ENCODE assay signal across 8 cellular contexts in genomic region chrX:153400146-153401132, GRCh38. TPM values are rescaled to one million over a fixed set of nuclear protein-coding genes. Genes with fewer than 3 reads are reported as not detected.
DNase-seq lines count a peak whose midpoint lies in the region; ATAC-seq and TF ChIP-seq lines count a peak whose summit lies in the region.

No MANE protein-coding gene starts in this region.

- TF ChIP-seq CTCF in GM12873 (IDR thresholded peaks at IDR 0.05; ENCODE audit: insufficient read depth, low read depth, low read length, missing control alignments): peak; percentile 82

- peaks cover 0 to 23% (median 0%) of the 10 kb centered on the region in 3 experiments for H3K27me3 ChIP-seq in neuronal stem cell (ENCODE audit: control insufficient read depth in 3 of 3, insufficient read depth in 3 of 3, low read depth in 1 of 3, low read length in 3 of 3)

- no peak overlapping the region for H3K27ac ChIP-seq in neuronal stem cell (replicated peaks; ENCODE audit: low read length)

- H2BK120ac ChIP-seq in neuronal stem cell (ENCODE audit: low read depth, low read length): no peak overlapping the region

- ATAC-seq in HG02840 (IDR thresholded peaks at IDR 0.05; ENCODE audit: low FRiP score, unreplicated experiment): no peak

- H2AK5ac ChIP-seq in neuronal stem cell (ENCODE audit: low read depth, low read length): no peak overlapping the region

- H3K23ac ChIP-seq in neuronal stem cell (ENCODE audit: low read depth, low read length, poor library complexity): no peak overlapping the region

- no peaks in the 10 kb centered on the region for H3K9me3 ChIP-seq in neuronal stem cell (replicated peaks in 1 of 2; ENCODE audit: control insufficient read depth in 2 of 2, insufficient read depth in 1 of 2, low read depth in 1 of 2, low read length in 2 of 2)

- H3K79me1 ChIP-seq in neuronal stem cell (ENCODE audit: low read depth, low read length): no peaks in the 10 kb centered on the region

- H2AFZ ChIP-seq in neuronal stem cell (ENCODE audit: low read length): no peak overlapping the region

- WGBS in neuronal stem cell (ENCODE audit: extremely low coverage in 2 of 2, insufficient read length in 2 of 2, insufficient replicate concordance in 1 of 2), 2 donors: no CpG with 5 or more reads among the region's 60 CpGs

- H3K4me1 ChIP-seq in neuronal stem cell (ENCODE audit: control insufficient read depth in 2 of 2, insufficient read depth in 1 of 2, low read depth in 1 of 2, low read length in 2 of 2): no peaks in the 10 kb centered on the region

- H3K4ac ChIP-seq in neuronal stem cell (ENCODE audit: low read length): no peak overlapping the region

- no peak overlapping the region for H3K4me3 ChIP-seq in neuronal stem cell (ENCODE audit: low read length in 2 of 2)

- no peak overlapping the region for H3K14ac ChIP-seq in neuronal stem cell (ENCODE audit: low read length)

- no peak overlapping the region for H4K91ac ChIP-seq in neuronal stem cell (ENCODE audit: low read depth, low read length, poor library complexity)

- no peak overlapping the region for H3K9ac ChIP-seq in neuronal stem cell (ENCODE audit: low read depth, low read length, poor library complexity)

- no peak overlapping the region for H4K8ac ChIP-seq in neuronal stem cell (ENCODE audit: low read depth, low read length)

- H3K4me2 ChIP-seq in neuronal stem cell (ENCODE audit: insufficient read depth, low read length, poor library complexity, severe bottlenecking): no peak overlapping the region

- no peaks in the 10 kb centered on the region for H3K36me3 ChIP-seq in neuronal stem cell (replicated peaks in 1 of 2; ENCODE audit: control insufficient read depth in 2 of 2, insufficient read depth in 2 of 2, low read length in 2 of 2)

- no peak overlapping the region for H2BK12ac ChIP-seq in neuronal stem cell (ENCODE audit: low read length)

- peak; percentile 87 for DNase-seq in KBM-7
- peak; percentile 9 for DNase-seq in activated CD4-positive, CD25-positive, alpha-beta regulatory T cell treated with anti-CD3 and anti-CD28 coated beads, Interleukin-2, amount 50 U/mL, for 16 hours (ENCODE audit: low read depth, low spot score)
- peak; percentile 15 for DNase-seq in effector CD8-positive, alpha-beta T cell (lab: John Stamatoyannopoulos, UW)
- peak; percentile 20 for DNase-seq in neuronal stem cell (ENCODE audit: low spot score)
- no peak for DNase-seq in globus pallidus (ENCODE audit: low spot score)
- DNase-seq in foreskin melanocyte: no peak

- H2BK5ac ChIP-seq in neuronal stem cell (ENCODE audit: low read length): no peak overlapping the region

- in situ Hi-C loops in KBM-7 (cut with MboI; ENCODE audit: low pct_unique_long_range_greater_than_20kb, low sequenced_read_pairs): no loop called here

- no peak overlapping the region for H2BK15ac ChIP-seq in neuronal stem cell (ENCODE audit: low read length)

- no peak overlapping the region for H3K18ac ChIP-seq in neuronal stem cell (ENCODE audit: low read length)

RNA-seq across cellular contexts. Expression of gene PNMA6E, which starts 0.7 kb away (rescaled TPM):
- polyA plus RNA-seq in neuronal stem cell (2013, experiment 1 of 2): not detected
- polyA plus RNA-seq in neuronal stem cell (2013, experiment 2 of 2): not detected

RNA-seq across cellular contexts. Expression of gene ZFP92, which starts 10.8 kb away (rescaled TPM):
- 0.15 TPM for polyA plus RNA-seq in neuronal stem cell (2013, experiment 1 of 2)
- 0.11 TPM for polyA plus RNA-seq in neuronal stem cell (2013, experiment 2 of 2)

RNA-seq across cellular contexts. Expression of gene TREX2, which starts 45.4 kb away (rescaled TPM):
- 0.08 TPM for polyA plus RNA-seq in neuronal stem cell (2013, experiment 1 of 2)
- polyA plus RNA-seq in neuronal stem cell (2013, experiment 2 of 2): 0.06 TPM

Comparison
In these comparisons a context has a peak if more than half of its experiments do, and no peak if none do; other contexts are left out.
1. DNase-seq: peak in KBM-7 (single experiment), activated CD4-positive, CD25-positive, alpha-beta regulatory T cell treated with anti-CD3 and anti-CD28 coated beads, Interleukin-2, amount 50 U/mL, for 16 hours (single experiment), effector CD8-positive, alpha-beta T cell (single experiment) and neuronal stem cell (single experiment); none in globus pallidus (single experiment) and foreskin melanocyte (single experiment).